Comparison of ENCODE assay signal across 24 cellular contexts in genomic region chr2:59693176-59693959, GRCh38.
"Had no signal": no experiment of that assay in that cellular context is flagged by ENCODE, and none has a peak within 500 bp of the region (broad histone marks: within the 10 kb centered on the region; RNA-seq: fewer than 3 reads in every experiment).

No MANE protein-coding gene starts in this region.

- H3K27ac ChIP-seq: lower lobe of right lung, neural progenitor cell, sigmoid colon, spleen, testis, vagina had no signal

- H3K4me3 ChIP-seq: lower lobe of right lung, neural progenitor cell, sigmoid colon, spleen, testis, vagina had no signal

- H3K4me1 ChIP-seq: lower lobe of right lung, sigmoid colon, spleen, testis, vagina had no signal

- H2AFZ ChIP-seq: neural progenitor cell had no signal

- H3K36me3 ChIP-seq: lower lobe of right lung, neural progenitor cell, sigmoid colon, spleen, vagina had no signal

- H3K27ac Mint-ChIP-seq: activated CD4-positive, alpha-beta T cell treated with anti-CD3 and anti-CD28 coated beads, Interleukin-2, amount 10 ng/mL, durations not matched to agents 24 days and 14 days; activated CD8-positive, alpha-beta memory T cell treated with anti-CD3 and anti-CD28 coated beads, Interleukin-2, amount 10 ng/mL, durations not matched to agents 7 days and 5 days; activated CD8-positive, alpha-beta T cell treated with anti-CD3 and anti-CD28 coated beads for 36 hours; activated naive CD8-positive, alpha-beta T cell treated with anti-CD3 and anti-CD28 coated beads, Interleukin-2, amount 50 U/mL, for 24 hours; naive thymus-derived CD8-positive, alpha-beta T cell; neural progenitor cell; progenitor cell of endocrine pancreas; type B pancreatic cell had no signal

- H3K9ac ChIP-seq: neural progenitor cell had no signal

- DNase-seq: activated CD4-positive, alpha-beta T cell treated with anti-CD3 and anti-CD28 coated beads, Interleukin-2, amount 10 ng/mL, durations not matched to agents 24 days and 14 days; activated CD8-positive, alpha-beta memory T cell treated with anti-CD3 and anti-CD28 coated beads, Interleukin-2, amount 10 ng/mL, durations not matched to agents 7 days and 5 days; activated CD8-positive, alpha-beta T cell treated with anti-CD3 and anti-CD28 coated beads for 36 hours; activated gamma-delta T cell; activated naive CD4-positive, alpha-beta T cell treated with anti-CD3 and anti-CD28 coated beads, Interleukin-2, amount 50 U/mL, for 16 hours; activated naive CD8-positive, alpha-beta T cell treated with anti-CD3 and anti-CD28 coated beads, Interleukin-2, amount 50 U/mL, for 24 hours; activated T-cell treated with anti-CD3 and anti-CD28 coated beads for 4 hours; cerebellar nuclear complex; cortex of kidney; lower lobe of right lung; naive thymus-derived CD8-positive, alpha-beta T cell; retina; sigmoid colon; spleen; stimulated activated CD4-positive, alpha-beta T cell treated with anti-CD3 and anti-CD28 coated beads, Interleukin-4, amount 100 ng/mL, for 1 hour; stimulated activated naive CD4-positive, alpha-beta T cell; T-helper 9 cell; testis had no signal

- ATAC-seq: activated CD4-positive, CD25-positive, alpha-beta regulatory T cell treated with anti-CD3 and anti-CD28 coated beads, Interleukin-2, amount 50 U/mL, for 24 hours; activated CD8-positive, alpha-beta memory T cell treated with anti-CD3 and anti-CD28 coated beads, Interleukin-2, amount 10 ng/mL, durations not matched to agents 7 days and 5 days; activated CD8-positive, alpha-beta T cell treated with anti-CD3 and anti-CD28 coated beads for 36 hours; activated naive CD8-positive, alpha-beta T cell treated with anti-CD3 and anti-CD28 coated beads, Interleukin-2, amount 50 U/mL, for 24 hours; left lobe of liver; lower lobe of right lung; naive thymus-derived CD8-positive, alpha-beta T cell had no signal

- H3K4me2 ChIP-seq: neural progenitor cell had no signal

- H3K4me1 Mint-ChIP-seq: activated CD4-positive, alpha-beta T cell treated with anti-CD3 and anti-CD28 coated beads, Interleukin-2, amount 10 ng/mL, durations not matched to agents 24 days and 14 days; activated CD8-positive, alpha-beta memory T cell treated with anti-CD3 and anti-CD28 coated beads, Interleukin-2, amount 10 ng/mL, durations not matched to agents 7 days and 5 days; activated naive CD8-positive, alpha-beta T cell treated with anti-CD3 and anti-CD28 coated beads, Interleukin-2, amount 50 U/mL, for 24 hours; naive thymus-derived CD8-positive, alpha-beta T cell; neural progenitor cell had no signal

- H3K36me3 Mint-ChIP-seq: activated CD8-positive, alpha-beta memory T cell treated with anti-CD3 and anti-CD28 coated beads, Interleukin-2, amount 10 ng/mL, durations not matched to agents 7 days and 5 days; neural progenitor cell; type B pancreatic cell had no signal

- H3K9me3 ChIP-seq: testis, vagina had no signal

- H3K9me3 Mint-ChIP-seq: activated CD4-positive, alpha-beta T cell treated with anti-CD3 and anti-CD28 coated beads, Interleukin-2, amount 10 ng/mL, durations not matched to agents 24 days and 14 days; activated CD8-positive, alpha-beta T cell treated with anti-CD3 and anti-CD28 coated beads for 36 hours; type B pancreatic cell had no signal

- H3K4me3 Mint-ChIP-seq: activated CD4-positive, alpha-beta T cell treated with anti-CD3 and anti-CD28 coated beads, Interleukin-2, amount 10 ng/mL, durations not matched to agents 24 days and 14 days; activated CD8-positive, alpha-beta memory T cell treated with anti-CD3 and anti-CD28 coated beads, Interleukin-2, amount 10 ng/mL, durations not matched to agents 7 days and 5 days; activated CD8-positive, alpha-beta T cell treated with anti-CD3 and anti-CD28 coated beads for 36 hours; activated naive CD8-positive, alpha-beta T cell treated with anti-CD3 and anti-CD28 coated beads, Interleukin-2, amount 50 U/mL, for 24 hours; naive thymus-derived CD8-positive, alpha-beta T cell; neural progenitor cell; type B pancreatic cell had no signal

- H3K27me3 Mint-ChIP-seq: activated CD4-positive, alpha-beta T cell treated with anti-CD3 and anti-CD28 coated beads, Interleukin-2, amount 10 ng/mL, durations not matched to agents 24 days and 14 days; activated CD8-positive, alpha-beta memory T cell treated with anti-CD3 and anti-CD28 coated beads, Interleukin-2, amount 10 ng/mL, durations not matched to agents 7 days and 5 days; activated CD8-positive, alpha-beta T cell treated with anti-CD3 and anti-CD28 coated beads for 36 hours; activated naive CD8-positive, alpha-beta T cell treated with anti-CD3 and anti-CD28 coated beads, Interleukin-2, amount 50 U/mL, for 24 hours; naive thymus-derived CD8-positive, alpha-beta T cell; progenitor cell of endocrine pancreas; type B pancreatic cell had no signal

- H3K27me3 ChIP-seq: neural progenitor cell, sigmoid colon, spleen, testis, vagina had no signal
